In genomic region chr3:146342971-146343370, GRCh38 we compare ENCODE assay signal across 2 cellular contexts.
TF ChIP-seq lines count a peak whose summit lies in the region.

No MANE protein-coding gene starts in this region.

TF ChIP-seq in GM23338, 12 proteins besides CTCF, POLR2A, EP300 and RAD21:
- TF ChIP-seq ETS1 (IDR thresholded peaks at IDR 0.05) (no peak), CREB1 (CRISPR knock-in tag; IDR thresholded peaks at IDR 0.05; ENCODE audit: low read depth) (no peak), STAT1 (IDR thresholded peaks at IDR 0.05; ENCODE audit: unreplicated experiment) (no peak), REST (IDR thresholded peaks at IDR 0.05; ENCODE audit: unreplicated experiment) (no peak), JUNB (IDR thresholded peaks at IDR 0.05; ENCODE audit: unreplicated experiment) (no peak), NANOG (IDR thresholded peaks at IDR 0.05; ENCODE audit: borderline replicate concordance) (no peak), ZNF462 (CRISPR knock-in tag; IDR thresholded peaks at IDR 0.05) (no peak), EZH2 (IDR thresholded peaks at IDR 0.05; ENCODE audit: low read depth, unreplicated experiment) (no peak), POLR2AphosphoS5 (IDR thresholded peaks at IDR 0.05; ENCODE audit: low read depth) (no peak), ZNF114 (CRISPR knock-in tag; IDR thresholded peaks at IDR 0.05) (no peak), ZNF331 (CRISPR knock-in tag; IDR thresholded peaks at IDR 0.05; ENCODE audit: low read depth) (no peak), EZH2phosphoT487 (IDR thresholded peaks at IDR 0.05; ENCODE audit: unreplicated experiment) (no peak)
TF ChIP-seq in GM23338: peak in this region for 0.

TF ChIP-seq in H1, 55 proteins besides CTCF, POLR2A, EP300 and RAD21:
- TF ChIP-seq KDM1A (IDR thresholded peaks at IDR 0.05; ENCODE audit: borderline replicate concordance, low read length) (no peak), SRF (IDR thresholded peaks at IDR 0.05; ENCODE audit: low read depth, low read length) (no peak), SP1 (IDR thresholded peaks at IDR 0.05; ENCODE audit: low read depth, low read length) (no peak), FOSL1 (IDR thresholded peaks at IDR 0.05; ENCODE audit: insufficient read depth, low read depth, low read length) (no peak), CEBPB (IDR thresholded peaks at IDR 0.05; ENCODE audit: low read depth, low read length) (no peak), BCL11A (IDR thresholded peaks at IDR 0.05; ENCODE audit: low read depth in 2 of 2, low read length in 2 of 2) (no peak), BRCA1 (IDR thresholded peaks at IDR 0.05; ENCODE audit: low read depth, low read length) (no peak), GTF2F1 (IDR thresholded peaks at IDR 0.05; ENCODE audit: borderline replicate concordance, low read depth, low read length) (no peak), ZNF274 (IDR thresholded peaks at IDR 0.05; ENCODE audit: borderline replicate concordance, extremely low read depth, low read length) (no peak), SP2 (IDR thresholded peaks at IDR 0.05; ENCODE audit: low read length) (no peak), YY1 (IDR thresholded peaks at IDR 0.05; ENCODE audit: low read depth, low read length) (no peak), ASH2L (IDR thresholded peaks at IDR 0.05; ENCODE audit: low read length) (no peak), JUN (IDR thresholded peaks at IDR 0.05; ENCODE audit: low read depth, low read length) (no peak), EGR1 (IDR thresholded peaks at IDR 0.05; ENCODE audit: borderline replicate concordance, low read depth, low read length) (no peak), SUZ12 (IDR thresholded peaks at IDR 0.05; ENCODE audit: low read length) (no peak), CBX8 (IDR thresholded peaks at IDR 0.05; ENCODE audit: borderline replicate concordance, low read depth, low read length) (no peak), SIN3A (conservative IDR thresholded peaks at IDR 0.05 in 1 of 2, IDR thresholded peaks at IDR 0.05 in 1 of 2; ENCODE audit: low read depth in 1 of 2, low read length in 2 of 2) (no peak), CHD2 (IDR thresholded peaks at IDR 0.05; ENCODE audit: low read length) (no peak), RNF2 (IDR thresholded peaks at IDR 0.05; ENCODE audit: borderline replicate concordance, low read depth, low read length, missing control alignments, poor library complexity, severe bottlenecking) (no peak)
